In the genomic region with DNA sequence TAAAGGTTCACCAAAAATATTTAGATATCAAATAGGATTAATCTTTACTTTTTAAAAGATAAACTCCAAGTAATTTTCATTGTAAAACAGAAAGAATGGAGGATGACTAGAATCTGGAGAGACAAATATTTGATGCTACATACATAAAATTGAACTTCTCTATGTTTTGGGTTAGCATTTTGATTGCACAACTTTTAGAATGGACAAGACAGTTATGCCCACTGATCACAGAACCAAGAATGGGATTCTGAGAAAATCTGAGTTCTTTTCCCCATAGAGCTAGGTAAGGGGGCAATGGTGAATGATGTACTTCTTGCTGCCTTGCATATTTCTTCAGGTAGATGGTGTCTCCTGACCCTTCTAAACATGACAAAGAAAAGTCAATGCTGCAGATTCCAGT, we compare ENCODE assay signal across 20 cellular contexts.
A peak's percentile ranks its signal among the peaks of the same experiment; 100 is the strongest.
DNase-seq lines count a peak whose midpoint lies in the region; ATAC-seq, FAIRE-seq and TF ChIP-seq lines count a peak whose summit lies in the region.
"Had no signal": no experiment of that assay in that cellular context is flagged by ENCODE, and none has a peak within 500 bp of the region (broad histone marks: within the 10 kb centered on the region; RNA-seq: fewer than 3 reads in every experiment).

No MANE protein-coding gene starts in this region.

- peaks cover 2% of the 10 kb centered on the region for H3K27me3 Mint-ChIP-seq in endodermal cell (ENCODE audit: insufficient read depth)
- H3K27me3 Mint-ChIP-seq in type B pancreatic cell = peaks cover 20% of the 10 kb centered on the region
- H3K27me3 Mint-ChIP-seq in stimulated activated naive CD8-positive, alpha-beta T cell treated with anti-CD3 and anti-CD28 coated beads, Interleukin-15, amount 100 ng/mL, for 72 hours = no peaks in the 10 kb centered on the region
- H3K27me3 Mint-ChIP-seq: CD4-positive, alpha-beta T cell had no signal

- no peak for TF ChIP-seq EP300 in HepG2 (IDR thresholded peaks at IDR 0.05; ENCODE audit: low read depth in 2 of 2, low read length in 2 of 2)
- TF ChIP-seq EP300 in HepG2 (CRISPR knock-in tag; IDR thresholded peaks at IDR 0.05; ENCODE audit: borderline replicate concordance) = no peak

- DNase-seq in HepG2 (ENCODE audit: low spot score) (no peak), right lobe of liver (no peak), SK-N-MC (ENCODE audit: low read depth, low spot score) (no peak), endodermal cell (no peak), type B pancreatic cell (ENCODE audit: extremely low spot score, unreplicated experiment) (no peak)
- DNase-seq in stimulated activated naive CD8-positive, alpha-beta T cell treated with anti-CD3 and anti-CD28 coated beads, Interleukin-15, amount 100 ng/mL, for 72 hours = no peak
- DNase-seq in stimulated activated effector memory CD8-positive, alpha-beta T cell treated with anti-CD3 and anti-CD28 coated beads, Interleukin-12 subunit alpha, Interleukin-12 subunit beta, amount 100 ng/mL, for 72 hours (ENCODE audit: low spot score in 2 of 2) = no peak
- no peak for DNase-seq in effector CD8-positive, alpha-beta T cell (lab: John Stamatoyannopoulos, UW)
- DNase-seq: AML-193; C1 segment of cervical spinal cord; Calu3; CD4-positive, alpha-beta T cell; DMS 273 treated with DMSO at 0.1 percent for 48 hours; DMS79; HCEC 1CT; HFFc6 had no signal

- no peak for ATAC-seq in HepG2
- no peak for ATAC-seq in right lobe of liver
- ATAC-seq in stimulated activated naive CD8-positive, alpha-beta T cell treated with anti-CD3 and anti-CD28 coated beads, Interleukin-15, amount 100 ng/mL, for 72 hours = no peak
- no peak for ATAC-seq in stimulated activated effector memory CD8-positive, alpha-beta T cell treated with anti-CD3 and anti-CD28 coated beads, Interleukin-12 subunit alpha, Interleukin-12 subunit beta, amount 100 ng/mL, for 72 hours
- ATAC-seq: GM12878 had no signal

- no peaks in the 10 kb centered on the region for H3K36me3 Mint-ChIP-seq in endodermal cell (ENCODE audit: low read depth)
- no peaks in the 10 kb centered on the region for H3K36me3 Mint-ChIP-seq in type B pancreatic cell
- no peaks in the 10 kb centered on the region for H3K36me3 Mint-ChIP-seq in stimulated activated effector memory CD8-positive, alpha-beta T cell treated with anti-CD3 and anti-CD28 coated beads, Interleukin-12 subunit alpha, Interleukin-12 subunit beta, amount 100 ng/mL, for 72 hours

- no peak for TF ChIP-seq CTCF in HepG2 (CRISPR knock-in tag; IDR thresholded peaks at IDR 0.05)
- no peak for TF ChIP-seq CTCF in right lobe of liver (IDR thresholded peaks at IDR 0.05)
- TF ChIP-seq CTCF in endodermal cell (conservative IDR thresholded peaks at IDR 0.05) = no peak
- no peak for TF ChIP-seq CTCF in type B pancreatic cell (conservative IDR thresholded peaks at IDR 0.05)

- no peaks in the 10 kb centered on the region for H3K27me3 ChIP-seq in HepG2 (ENCODE audit: control insufficient read depth in 1 of 2, insufficient read depth in 2 of 2, low read length in 2 of 2)
- H3K27me3 ChIP-seq in right lobe of liver = no peaks in the 10 kb centered on the region
- H3K27me3 ChIP-seq in endodermal cell (ENCODE audit: control insufficient read depth, insufficient read depth, low read length, poor library complexity, severe bottlenecking) = no peaks in the 10 kb centered on the region

- H3K4me2 ChIP-seq in HepG2 (ENCODE audit: low read depth, low read length) = no peak overlapping the region

- H3K4me1 Mint-ChIP-seq in endodermal cell (peaks cover 38% of the 10 kb centered on the region), type B pancreatic cell (ENCODE audit: unreplicated experiment) (peaks cover 12% of the 10 kb centered on the region)
- H3K4me1 Mint-ChIP-seq in stimulated activated naive CD8-positive, alpha-beta T cell treated with anti-CD3 and anti-CD28 coated beads, Interleukin-15, amount 100 ng/mL, for 72 hours = no peaks in the 10 kb centered on the region
- H3K4me1 Mint-ChIP-seq in stimulated activated effector memory CD8-positive, alpha-beta T cell treated with anti-CD3 and anti-CD28 coated beads, Interleukin-12 subunit alpha, Interleukin-12 subunit beta, amount 100 ng/mL, for 72 hours = no peaks in the 10 kb centered on the region

- H3K4me1 ChIP-seq in HepG2 (ENCODE audit: insufficient read depth, low read length) (no peaks in the 10 kb centered on the region), right lobe of liver (no peaks in the 10 kb centered on the region), endodermal cell (ENCODE audit: control insufficient read depth, insufficient read depth, low read length) (peaks cover 4% of the 10 kb centered on the region)

- H3K4me3 Mint-ChIP-seq in endodermal cell (peak overlapping the region; percentile 2), type B pancreatic cell (no peak overlapping the region)
- H3K4me3 Mint-ChIP-seq in stimulated activated naive CD8-positive, alpha-beta T cell treated with anti-CD3 and anti-CD28 coated beads, Interleukin-15, amount 100 ng/mL, for 72 hours = no peak overlapping the region
- no peak overlapping the region for H3K4me3 Mint-ChIP-seq in stimulated activated effector memory CD8-positive, alpha-beta T cell treated with anti-CD3 and anti-CD28 coated beads, Interleukin-12 subunit alpha, Interleukin-12 subunit beta, amount 100 ng/mL, for 72 hours
- H3K4me3 Mint-ChIP-seq: CD4-positive, alpha-beta T cell; HFFc6 had no signal

- no peak for FAIRE-seq in HepG2 (lab: Jason Lieb, UNC)
- FAIRE-seq: GM12878, GM19239, HTR-8/SVneo had no signal

- H3K27ac Mint-ChIP-seq in endodermal cell (no peak overlapping the region), type B pancreatic cell (peak overlapping the region; percentile 14)
- no peak overlapping the region for H3K27ac Mint-ChIP-seq in stimulated activated naive CD8-positive, alpha-beta T cell treated with anti-CD3 and anti-CD28 coated beads, Interleukin-15, amount 100 ng/mL, for 72 hours
- no peak overlapping the region for H3K27ac Mint-ChIP-seq in stimulated activated effector memory CD8-positive, alpha-beta T cell treated with anti-CD3 and anti-CD28 coated beads, Interleukin-12 subunit alpha, Interleukin-12 subunit beta, amount 100 ng/mL, for 72 hours
- H3K27ac Mint-ChIP-seq: CD4-positive, alpha-beta T cell; HFFc6 had no signal

- in situ Hi-C loops in HepG2 (cut with HindIII; ENCODE audit: extremely low pct_ligation_motif_present, low pct_unique_long_range_greater_than_20kb) = no loop called here

- H3K27ac ChIP-seq in HepG2 (ENCODE audit: extremely low read length, insufficient read depth, low read length) = no peak overlapping the region
- H3K27ac ChIP-seq in right lobe of liver = no peak overlapping the region
- 0 out of 2 replicates have a peak overlapping the region, but pooled peaks have one; percentile 0 for H3K27ac ChIP-seq in SK-N-MC
- H3K27ac ChIP-seq in endodermal cell (ENCODE audit: low read depth, low read length) = no peak overlapping the region
- H3K27ac ChIP-seq: 22Rv1 had no signal

- TF ChIP-seq RAD21 in HepG2 (CRISPR knock-in tag; IDR thresholded peaks at IDR 0.05) = no peak

- TF ChIP-seq POLR2A in HepG2 (IDR thresholded peaks at IDR 0.05; ENCODE audit: insufficient read depth in 1 of 2, low read depth in 2 of 2, low read length in 2 of 2) (no peak), right lobe of liver (IDR thresholded peaks at IDR 0.05) (no peak)

- H3K4me3 ChIP-seq in HepG2 (replicated peaks in 1 of 3; ENCODE audit: insufficient read depth in 1 of 3, low read depth in 2 of 3, low read length in 3 of 3) (no peak overlapping the region), right lobe of liver (no peak overlapping the region), SK-N-MC (no peak overlapping the region), endodermal cell (ENCODE audit: low read length) (no peak overlapping the region)
- H3K4me3 ChIP-seq: GM12878 had no signal

- H3K36me3 ChIP-seq in HepG2 (replicated peaks in 1 of 2; ENCODE audit: control insufficient read depth in 1 of 2, insufficient read depth in 2 of 2, low read length in 2 of 2) (no peaks in the 10 kb centered on the region), right lobe of liver (no peaks in the 10 kb centered on the region), SK-N-MC (ENCODE audit: insufficient read depth, low read length) (no peaks in the 10 kb centered on the region), endodermal cell (ENCODE audit: control insufficient read depth, insufficient read depth, low read length) (no peaks in the 10 kb centered on the region)

- no peaks in the 10 kb centered on the region for H3K79me2 ChIP-seq in HepG2 (ENCODE audit: insufficient read depth, low read length)

- H3K9me3 ChIP-seq in HepG2 (ENCODE audit: low read length) = peaks cover 13% of the 10 kb centered on the region
- H3K9me3 ChIP-seq in right lobe of liver = no peaks in the 10 kb centered on the region
- H3K9me3 ChIP-seq in SK-N-MC (ENCODE audit: low read depth, low read length) = no peaks in the 10 kb centered on the region
- H3K9me3 ChIP-seq in endodermal cell (ENCODE audit: control insufficient read depth, low read length) = no peaks in the 10 kb centered on the region

- BruUV-seq in HepG2 (replicated peaks; lab: Mats Ljungman, UMichigan) = no TSS peak

- intact Hi-C loops in HepG2 (cut with micrococcal nuclease; ENCODE audit: unreplicated experiment) (no loop called here), right lobe of liver (cut with DNase I) (no loop called here)

- H3K9me3 Mint-ChIP-seq in endodermal cell = no peaks in the 10 kb centered on the region
- H3K9me3 Mint-ChIP-seq in type B pancreatic cell = peaks cover 5% of the 10 kb centered on the region
- peaks cover 0 to 5% of the 10 kb centered on the region in 2 donors for H3K9me3 Mint-ChIP-seq in stimulated activated naive CD8-positive, alpha-beta T cell treated with anti-CD3 and anti-CD28 coated beads, Interleukin-15, amount 100 ng/mL, for 72 hours
- peaks cover 4% of the 10 kb centered on the region for H3K9me3 Mint-ChIP-seq in stimulated activated effector memory CD8-positive, alpha-beta T cell treated with anti-CD3 and anti-CD28 coated beads, Interleukin-12 subunit alpha, Interleukin-12 subunit beta, amount 100 ng/mL, for 72 hours
- H3K9me3 Mint-ChIP-seq: CD4-positive, alpha-beta T cell; HFFc6 had no signal

- CTCF ChIA-PET in HepG2 (lab: Yijun Ruan, JAX; ENCODE audit: low intra/inter-chr PET ratio, low total read pairs) = no interaction called here

- no peak overlapping the region for H2AFZ ChIP-seq in HepG2 (ENCODE audit: low read length)

- no peaks in the 10 kb centered on the region for H4K20me1 ChIP-seq in HepG2 (ENCODE audit: insufficient read depth, low read length)

- POLR2A ChIA-PET in HepG2 (lab: Yijun Ruan, JAX) = no interaction called here

- H3K9ac ChIP-seq in HepG2 (ENCODE audit: insufficient read depth, low read depth, low read length) = no peak overlapping the region
- no peak overlapping the region for H3K9ac ChIP-seq in SK-N-MC (ENCODE audit: insufficient read length)
- no peak overlapping the region for H3K9ac ChIP-seq in endodermal cell (ENCODE audit: extremely low read depth, low read length, poor library complexity, severe bottlenecking)
